In the genomic region with DNA sequence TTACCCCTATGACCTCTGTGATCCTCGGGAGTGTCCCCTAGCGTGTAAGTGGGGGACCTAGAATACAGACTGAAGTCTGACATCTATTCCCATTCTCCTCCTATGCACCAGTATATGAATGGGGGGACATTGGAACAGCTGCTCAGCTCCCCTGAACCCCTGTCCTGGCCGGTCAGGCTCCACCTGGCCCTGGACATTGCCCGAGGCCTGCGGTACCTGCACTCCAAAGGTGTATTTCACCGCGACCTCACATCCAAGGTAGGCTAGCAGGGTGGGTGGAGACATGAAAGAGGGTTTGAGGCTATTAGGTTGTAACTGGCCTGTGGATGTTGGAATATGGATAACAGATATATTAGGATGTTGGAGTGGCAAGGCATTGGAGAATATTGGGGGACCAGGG, we compare ENCODE assay signal across 9 cellular contexts. TPM values are rescaled to one million over a fixed set of nuclear protein-coding genes. Genes with fewer than 3 reads are reported as not detected.
DNase-seq lines count a peak whose midpoint lies in the region; ATAC-seq, FAIRE-seq and TF ChIP-seq lines count a peak whose summit lies in the region.
"Had no signal": no experiment of that assay in that cellular context is flagged by ENCODE, and none has a peak within 500 bp of the region (broad histone marks: within the 10 kb centered on the region; RNA-seq: fewer than 3 reads in every experiment).

No MANE protein-coding gene starts in this region.

- H3K4me1 ChIP-seq in A549 (peaks cover 11% of the 10 kb centered on the region), GM23338 (ENCODE audit: insufficient read depth) (peaks cover 12% of the 10 kb centered on the region), muscle layer of colon (ENCODE audit: insufficient read depth, low read length) (peaks cover 29% of the 10 kb centered on the region)

- peak overlapping the region; percentile 28 for H3K9ac ChIP-seq in muscle layer of colon (ENCODE audit: low read length)

- H3K9me3 ChIP-seq in A549 (no peaks in the 10 kb centered on the region), muscle layer of colon (ENCODE audit: low read length) (no peaks in the 10 kb centered on the region)

- peaks cover 3% of the 10 kb centered on the region; the same call in 2 of the 3 replicates for H3K4me1 Mint-ChIP-seq in GM23338
- peaks cover 35% of the 10 kb centered on the region for H3K4me1 Mint-ChIP-seq in activated naive CD8-positive, alpha-beta T cell treated with anti-CD3 and anti-CD28 coated beads, Interleukin-2, amount 10 ng/mL, durations not matched to agents 7 days and 5 days

- ATAC-seq in A549 (no peak), GM23338 (no peak)
- no peak for ATAC-seq in activated naive CD8-positive, alpha-beta T cell treated with anti-CD3 and anti-CD28 coated beads, Interleukin-2, amount 10 ng/mL, durations not matched to agents 7 days and 5 days (ENCODE audit: low read depth)

- peak overlapping the region; percentile 5; the same call in 2 of the 3 replicates for H3K4me3 Mint-ChIP-seq in GM23338
- H3K4me3 Mint-ChIP-seq in activated naive CD8-positive, alpha-beta T cell treated with anti-CD3 and anti-CD28 coated beads, Interleukin-2, amount 10 ng/mL, durations not matched to agents 7 days and 5 days = peak overlapping the region; percentile 37

- H3K79me2 ChIP-seq in GM23338 (replicated peaks; ENCODE audit: insufficient read depth) = peaks cover 4% of the 10 kb centered on the region; the same call in 1 of the 2 replicates

- H3K27me3 ChIP-seq in GM23338 (ENCODE audit: insufficient read depth) = no peaks in the 10 kb centered on the region
- H3K27me3 ChIP-seq in muscle layer of colon (ENCODE audit: control insufficient read depth in 1 of 2, insufficient read depth in 2 of 2, low read length in 2 of 2) = no peaks in the 10 kb centered on the region

- WGBS in A549 (ENCODE audit: missing lambda C conversion rate) = 94% methylated on average over 7 of the region's 7 CpGs

- H2AFZ ChIP-seq in GM23338 = no peak overlapping the region

- peaks cover 6% of the 10 kb centered on the region for H3K27me3 Mint-ChIP-seq in GM23338 (ENCODE audit: insufficient read depth, low read depth, poor library complexity)
- H3K27me3 Mint-ChIP-seq in activated naive CD8-positive, alpha-beta T cell treated with anti-CD3 and anti-CD28 coated beads, Interleukin-2, amount 10 ng/mL, durations not matched to agents 7 days and 5 days = no peaks in the 10 kb centered on the region

- no peak for TF ChIP-seq CTCF in A549 (IDR thresholded peaks at IDR 0.05)
- no peak for TF ChIP-seq CTCF in GM23338 (conservative IDR thresholded peaks at IDR 0.05; ENCODE audit: low read depth in 2 of 2)

- TF ChIP-seq POLR2A in A549 (IDR thresholded peaks at IDR 0.05; ENCODE audit: low read length) = no peak

- peak overlapping the region; percentile 82 for H3K4me2 ChIP-seq in A549
- H3K4me2 ChIP-seq in GM23338 = peak overlapping the region; percentile 86

- no peaks in the 10 kb centered on the region; the same call in none of the 2 replicates for H4K20me1 ChIP-seq in GM23338 (replicated peaks; ENCODE audit: insufficient read depth)

- peaks cover 10% of the 10 kb centered on the region for H3K36me3 Mint-ChIP-seq in GM23338 (ENCODE audit: low read depth)
- peaks cover 11% of the 10 kb centered on the region for H3K36me3 Mint-ChIP-seq in activated naive CD8-positive, alpha-beta T cell treated with anti-CD3 and anti-CD28 coated beads, Interleukin-2, amount 10 ng/mL, durations not matched to agents 7 days and 5 days

- CTCF ChIA-PET in A549 (lab: Yijun Ruan, JAX) = interaction anchor here (1.3 kb wide), 1 partner anchor 40 kb away, joined by 3 read pairs; no protein-coding TSS in a partner anchor

- no peak overlapping the region for H3K27ac ChIP-seq in A549
- H3K27ac ChIP-seq in GM23338 (ENCODE audit: low read depth) = no peak overlapping the region
- no peak overlapping the region for H3K27ac ChIP-seq in muscle layer of colon (ENCODE audit: low read depth, low read length)
- H3K27ac ChIP-seq: epithelial cell of prostate had no signal

- DNase-seq in A549 (ENCODE audit: low read depth in 1 of 2, low spot score in 1 of 2) (no peak), GM23338 (ENCODE audit: low spot score) (no peak), EL (no peak), AML-193 (lab: John Stamatoyannopoulos, UW) (no peak), NCI-H1436 treated with DMSO at 0.1 percent for 48 hours (lab: John Stamatoyannopoulos, UW) (no peak)
- DNase-seq in activated naive CD8-positive, alpha-beta T cell treated with anti-CD3 and anti-CD28 coated beads, Interleukin-2, amount 10 ng/mL, durations not matched to agents 7 days and 5 days = no peak
- no peak for DNase-seq in stimulated activated CD4-positive, alpha-beta T cell treated with anti-CD3 and anti-CD28 coated beads, Interleukin-12 subunit alpha, Interleukin-12 subunit beta, amount 100 ng/mL, for 4 hours

- POLR2A ChIA-PET in A549 (lab: Yijun Ruan, JAX) = no interaction called here
- POLR2A ChIA-PET in activated naive CD8-positive, alpha-beta T cell treated with anti-CD3 and anti-CD28 coated beads, Interleukin-2, amount 10 ng/mL, durations not matched to agents 7 days and 5 days (lab: Charles Lee) = interaction anchor here (2.8 kb wide), 1 partner anchor 42 kb away, joined by 29 read pairs; no protein-coding TSS in a partner anchor

- no peak for FAIRE-seq in A549 (lab: Jason Lieb, UNC)

- no peak for TF ChIP-seq RAD21 in A549 (conservative IDR thresholded peaks at IDR 0.05 in 1 of 2, IDR thresholded peaks at IDR 0.05 in 1 of 2)

- no peak for TF ChIP-seq EP300 in A549 (IDR thresholded peaks at IDR 0.05)

- no peak overlapping the region for H3K27ac Mint-ChIP-seq in GM23338
- H3K27ac Mint-ChIP-seq in activated naive CD8-positive, alpha-beta T cell treated with anti-CD3 and anti-CD28 coated beads, Interleukin-2, amount 10 ng/mL, durations not matched to agents 7 days and 5 days = no peak overlapping the region

- H3K9me3 Mint-ChIP-seq in GM23338 = no peaks in the 10 kb centered on the region
- no peaks in the 10 kb centered on the region for H3K9me3 Mint-ChIP-seq in activated naive CD8-positive, alpha-beta T cell treated with anti-CD3 and anti-CD28 coated beads, Interleukin-2, amount 10 ng/mL, durations not matched to agents 7 days and 5 days

- H3K9me2 ChIP-seq in GM23338 (ENCODE audit: insufficient read depth) = no peaks in the 10 kb centered on the region

- H3F3A ChIP-seq in GM23338 (replicated peaks; ENCODE audit: low read depth) = peaks cover 13% of the 10 kb centered on the region; the same call in 1 of the 2 replicates

- H3K4me3 ChIP-seq in A549 (peak overlapping the region; percentile 80; the same call in 2 of the 3 replicates), GM23338 (peak overlapping the region; percentile 91), muscle layer of colon (ENCODE audit: low read depth in 1 of 2, low read length in 2 of 2) (peak overlapping the region in 1 of 2 donors; percentile 13)

- no peaks in the 10 kb centered on the region for H3K36me3 ChIP-seq in GM23338 (ENCODE audit: insufficient read depth)
- H3K36me3 ChIP-seq in muscle layer of colon (ENCODE audit: insufficient read depth, low read length) = peaks cover 38% of the 10 kb centered on the region

RNA-seq across cellular contexts. Expression of gene TESK1, which starts 1.7 kb away (rescaled TPM):
- 16.5 and 17.4 TPM in 2 replicates for polyA plus RNA-seq in A549 (2011; rRNA removed)
- polyA plus RNA-seq in A549 (2012; cell fraction: cytosol; rRNA removed) = 18.7 and 25.6 TPM in 2 replicates
- 57.5 and 63.3 TPM in 2 replicates for polyA plus RNA-seq in A549 (2012; cell fraction: nucleus; rRNA removed)
- 29.9 to 33.0 TPM (median 30.6 TPM) in 3 replicates for polyA plus RNA-seq in A549 (2017; fragmentation: RNase III; extraction: RNeasy Plus Mini Kit Qiagen cat#74134 plus additional on column Dnase treatment)
- 16.1 and 20.1 TPM in 2 replicates for polyA minus RNA-seq in A549 (2011; rRNA and poly(A)+ RNA removed)
- 8.2 and 10.7 TPM in 2 replicates for total RNA-seq in GM23338 (2014; rRNA removed; shearing (Covaris generic))
- 6.8 and 7.3 TPM in 2 replicates for polyA plus RNA-seq in GM23338 (2016; fragmentation: Nextera tagmentation; extraction: Ambion mirVana)
- total RNA-seq in activated naive CD8-positive, alpha-beta T cell treated with anti-CD3 and anti-CD28 coated beads, Interleukin-2, amount 10 ng/mL, durations not matched to agents 7 days and 5 days = 10 to 100 TPM; 42.2 to 42.8 TPM

RNA-seq across cellular contexts. Expression of gene CD72, which starts 11.5 kb away (rescaled TPM):
- 0.87 and 1.2 TPM in 2 replicates for polyA plus RNA-seq in A549 (2011; rRNA removed)
- polyA plus RNA-seq in A549 (2012; cell fraction: cytosol; rRNA removed) = 0.17 and 0.19 TPM in 2 replicates
- 1.2 and 1.4 TPM in 2 replicates for polyA plus RNA-seq in A549 (2012; cell fraction: nucleus; rRNA removed)
- 0.10 to 0.55 TPM (median 0.44 TPM) in 3 replicates for polyA plus RNA-seq in A549 (2017; fragmentation: RNase III; extraction: RNeasy Plus Mini Kit Qiagen cat#74134 plus additional on column Dnase treatment)
- polyA minus RNA-seq in A549 (2011; rRNA and poly(A)+ RNA removed) = 0.74 and 0.92 TPM in 2 replicates
- total RNA-seq in GM23338 (2014; rRNA removed; shearing (Covaris generic)) = 2.7 and 4.8 TPM in 2 replicates
- 4.6 and 4.7 TPM in 2 replicates for polyA plus RNA-seq in GM23338 (2016; fragmentation: Nextera tagmentation; extraction: Ambion mirVana)
- 10 to 100 TPM; 15.3 to 18.4 TPM for total RNA-seq in activated naive CD8-positive, alpha-beta T cell treated with anti-CD3 and anti-CD28 coated beads, Interleukin-2, amount 10 ng/mL, durations not matched to agents 7 days and 5 days

RNA-seq across cellular contexts. Expression of gene SIT1, which starts 44.0 kb away (rescaled TPM):
- not detected in 2 replicates for polyA plus RNA-seq in A549 (2011; rRNA removed)
- not detected in 2 replicates for polyA plus RNA-seq in A549 (2012; cell fraction: cytosol; rRNA removed)
- polyA plus RNA-seq in A549 (2012; cell fraction: nucleus; rRNA removed) = not detected in 2 replicates
- polyA plus RNA-seq in A549 (2017; fragmentation: RNase III; extraction: RNeasy Plus Mini Kit Qiagen cat#74134 plus additional on column Dnase treatment) = not detected in 3 replicates
- not detected in 2 replicates for polyA minus RNA-seq in A549 (2011; rRNA and poly(A)+ RNA removed)
- 14.7 and 16.4 TPM in 2 replicates for total RNA-seq in GM23338 (2014; rRNA removed; shearing (Covaris generic))
- polyA plus RNA-seq in GM23338 (2016; fragmentation: Nextera tagmentation; extraction: Ambion mirVana) = 13.2 TPM in 2 replicates
- total RNA-seq in activated naive CD8-positive, alpha-beta T cell treated with anti-CD3 and anti-CD28 coated beads, Interleukin-2, amount 10 ng/mL, durations not matched to agents 7 days and 5 days = 100 to 1,000 TPM; 174 to 195 TPM

RNA-seq across cellular contexts. Expression of gene RMRP, which starts 51.1 kb away (rescaled TPM):
- polyA plus RNA-seq in A549 (2011; rRNA removed) = 80.2 and 257 TPM in 2 replicates
- 70.8 and 88.5 TPM in 2 replicates for polyA plus RNA-seq in A549 (2012; cell fraction: cytosol; rRNA removed)
- 313 TPM in 1 of 2 replicates, not detected in the other for polyA plus RNA-seq in A549 (2012; cell fraction: nucleus; rRNA removed)
- polyA plus RNA-seq in A549 (2017; fragmentation: RNase III; extraction: RNeasy Plus Mini Kit Qiagen cat#74134 plus additional on column Dnase treatment) = 14.7 TPM in 1 of 3 replicates, not detected in the others
- 13,550 and 18,381 TPM in 2 replicates for polyA minus RNA-seq in A549 (2011; rRNA and poly(A)+ RNA removed)
- total RNA-seq in GM23338 (2014; rRNA removed; shearing (Covaris generic)) = 8,626 and 33,360 TPM in 2 replicates
- polyA plus RNA-seq in GM23338 (2016; fragmentation: Nextera tagmentation; extraction: Ambion mirVana) = 15.3 and 43.0 TPM in 2 replicates
- total RNA-seq in activated naive CD8-positive, alpha-beta T cell treated with anti-CD3 and anti-CD28 coated beads, Interleukin-2, amount 10 ng/mL, durations not matched to agents 7 days and 5 days = over 10,000 TPM; 10,447 to 10,452 TPM

RNA-seq across cellular contexts. Expression of gene CCDC107, which starts 51.4 kb away (rescaled TPM):
- polyA plus RNA-seq in A549 (2011; rRNA removed) = 11.0 and 13.3 TPM in 2 replicates
- 24.8 and 25.7 TPM in 2 replicates for polyA plus RNA-seq in A549 (2012; cell fraction: cytosol; rRNA removed)
- 16.2 and 17.0 TPM in 2 replicates for polyA plus RNA-seq in A549 (2012; cell fraction: nucleus; rRNA removed)
- 20.4 to 21.9 TPM (median 20.7 TPM) in 3 replicates for polyA plus RNA-seq in A549 (2017; fragmentation: RNase III; extraction: RNeasy Plus Mini Kit Qiagen cat#74134 plus additional on column Dnase treatment)
- polyA minus RNA-seq in A549 (2011; rRNA and poly(A)+ RNA removed) = 6.2 and 9.3 TPM in 2 replicates
- 2.4 and 6.9 TPM in 2 replicates for total RNA-seq in GM23338 (2014; rRNA removed; shearing (Covaris generic))
- 18.4 and 20.8 TPM in 2 replicates for polyA plus RNA-seq in GM23338 (2016; fragmentation: Nextera tagmentation; extraction: Ambion mirVana)
- total RNA-seq in activated naive CD8-positive, alpha-beta T cell treated with anti-CD3 and anti-CD28 coated beads, Interleukin-2, amount 10 ng/mL, durations not matched to agents 7 days and 5 days = 10 to 100 TPM; 32.7 to 36.3 TPM

Comparison
In these comparisons a context has a peak if more than half of its experiments do, and no peak if none do; other contexts are left out.
1. RNA of gene SIT1, which starts 44.0 kb away (total RNA-seq): 174 to 195 TPM in activated naive CD8-positive, alpha-beta T cell treated with anti-CD3 and anti-CD28 coated beads, Interleukin-2, amount 10 ng/mL, durations not matched to agents 7 days and 5 days; 14.7 to 16.4 TPM in GM23338; every median in the first group is over 10 times any median in the second.